In genomic region chr5:179270581-179271300, GRCh38 we compare ENCODE assay signal across 11 cellular contexts.
DNase-seq lines count a peak whose midpoint lies in the region; ATAC-seq and TF ChIP-seq lines count a peak whose summit lies in the region.
"Had no signal": no experiment of that assay in that cellular context is flagged by ENCODE, and none has a peak within 500 bp of the region (broad histone marks: within the 10 kb centered on the region; RNA-seq: fewer than 3 reads in every experiment).

No MANE protein-coding gene starts in this region.

- H3K9me3 ChIP-seq in MG63, result no peaks in the 10 kb centered on the region
- H3K9me3 ChIP-seq in mesenchymal stem cell (ENCODE audit: control insufficient read depth, low read length), result no peaks in the 10 kb centered on the region
- H3K9me3 ChIP-seq in tibial nerve, result no peaks in the 10 kb centered on the region

- H3K4me2 ChIP-seq in mesenchymal stem cell (ENCODE audit: low read length, poor library complexity, severe bottlenecking), result no peak overlapping the region

- peak overlapping the region; percentile 62 to 71 for H3K4ac ChIP-seq in mesenchymal stem cell (ENCODE audit: low read depth in 1 of 2, low read length in 2 of 2)

- H3K27ac ChIP-seq in mesenchymal stem cell (ENCODE audit: low read length, poor library complexity, severe bottlenecking) (no peak overlapping the region), tibial nerve (peak overlapping the region in 3 of 4 donors; percentile 57 to 78 (median 68))

- intact Hi-C loops in Calu3 (cut with micrococcal nuclease; ENCODE audit: unreplicated experiment), result no loop called here

- BruUV-seq in Calu3 (replicated peaks; lab: Mats Ljungman, UMichigan), result no TSS peak

- H3K18ac ChIP-seq in mesenchymal stem cell (ENCODE audit: low read depth in 1 of 2, low read length in 2 of 2), result peak overlapping the region; percentile 82 to 83

- no peak overlapping the region for H3K27ac Mint-ChIP-seq in endothelial cell (ENCODE audit: unreplicated experiment)
- no peak overlapping the region for H3K27ac Mint-ChIP-seq in Calu3 (ENCODE audit: unreplicated experiment)
- H3K27ac Mint-ChIP-seq: activated naive CD8-positive, alpha-beta T cell treated with anti-CD3 and anti-CD28 coated beads for 36 hours had no signal

- H3K27me3 ChIP-seq in MG63 (no peaks in the 10 kb centered on the region), mesenchymal stem cell (ENCODE audit: control insufficient read depth in 1 of 2, insufficient read depth in 1 of 2, low read length in 2 of 2) (no peaks in the 10 kb centered on the region), tibial nerve (no peaks in the 10 kb centered on the region)

- H3K79me1 ChIP-seq in mesenchymal stem cell (replicated peaks; ENCODE audit: low read length, poor library complexity, severe bottlenecking), result no peaks in the 10 kb centered on the region

- peak overlapping the region in 1 of 2 experiments; percentile 85 for H3K14ac ChIP-seq in mesenchymal stem cell (ENCODE audit: low read length in 2 of 2)

- H2BK15ac ChIP-seq in mesenchymal stem cell (ENCODE audit: low read depth, poor library complexity, severe bottlenecking), result peak overlapping the region; percentile 98

- H3K27me3 Mint-ChIP-seq in endothelial cell (ENCODE audit: unreplicated experiment), result peaks cover 4% of the 10 kb centered on the region
- peaks cover under 1% of the 10 kb centered on the region for H3K27me3 Mint-ChIP-seq in Calu3 (ENCODE audit: unreplicated experiment)
- H3K27me3 Mint-ChIP-seq: activated naive CD8-positive, alpha-beta T cell treated with anti-CD3 and anti-CD28 coated beads for 36 hours had no signal

- H2BK12ac ChIP-seq in mesenchymal stem cell (ENCODE audit: low read length in 2 of 2), result peak overlapping the region; percentile 78 to 83

- TF ChIP-seq EP300 in tibial nerve (IDR thresholded peaks at IDR 0.05), result no peak

- TF ChIP-seq POLR2A in tibial nerve (IDR thresholded peaks at IDR 0.05), result no peak

- no peak overlapping the region for H3K4me3 ChIP-seq in MG63
- peak overlapping the region in 1 of 2 experiments; percentile 33 for H3K4me3 ChIP-seq in mesenchymal stem cell (ENCODE audit: insufficient read depth in 1 of 2, low read depth in 1 of 2, low read length in 2 of 2)
- H3K4me3 ChIP-seq in tibial nerve, result no peak overlapping the region

- peak overlapping the region; percentile 93 for H4K91ac ChIP-seq in mesenchymal stem cell (ENCODE audit: low read length)

- ATAC-seq in HG02840 (IDR thresholded peaks at IDR 0.05; ENCODE audit: low FRiP score, unreplicated experiment), result no peak

- H2AK5ac ChIP-seq in mesenchymal stem cell (ENCODE audit: low read length, severe bottlenecking), result no peak overlapping the region

- H3K36me3 Mint-ChIP-seq in endothelial cell (ENCODE audit: low read depth, unreplicated experiment), result peaks cover 4% of the 10 kb centered on the region
- no peaks in the 10 kb centered on the region for H3K36me3 Mint-ChIP-seq in Calu3 (ENCODE audit: insufficient read depth, unreplicated experiment)
- H3K36me3 Mint-ChIP-seq: activated naive CD8-positive, alpha-beta T cell treated with anti-CD3 and anti-CD28 coated beads for 36 hours had no signal

- DNase-seq in MG63, result peak; percentile 87
- peak; percentile 62 for DNase-seq in fibroblast of gingiva (ENCODE audit: low read depth)
- DNase-seq in mesenchymal stem cell, result no peak
- peak in 1 of 2 donors; percentile 16 for DNase-seq in tibial nerve (ENCODE audit: low spot score in 2 of 2)
- no peak for DNase-seq in endothelial cell (ENCODE audit: low spot score)
- no peak for DNase-seq in Calu3
- no peak for DNase-seq in DMS79 (lab: John Stamatoyannopoulos, UW)
- DNase-seq: activated naive CD8-positive, alpha-beta T cell treated with anti-CD3 and anti-CD28 coated beads for 36 hours; effector CD8-positive, alpha-beta T cell; NCI-H1417 treated with DMSO at 0.1 percent for 48 hours had no signal

- H2AFZ ChIP-seq in mesenchymal stem cell (ENCODE audit: low read depth, low read length), result no peak overlapping the region

- peak overlapping the region; percentile 78 for H3K9ac ChIP-seq in mesenchymal stem cell (ENCODE audit: low read length)

- peak overlapping the region; percentile 33 for H4K8ac ChIP-seq in mesenchymal stem cell (ENCODE audit: low read length)

- H2BK120ac ChIP-seq in mesenchymal stem cell (ENCODE audit: low read depth, low read length), result peak overlapping the region; percentile 77

- H2BK5ac ChIP-seq in mesenchymal stem cell (ENCODE audit: low read depth, low read length, poor library complexity, severe bottlenecking), result no peak overlapping the region

- H3K36me3 ChIP-seq in MG63, result peaks cover 69% of the 10 kb centered on the region
- peaks cover 0 to 14% of the 10 kb centered on the region in 2 experiments for H3K36me3 ChIP-seq in mesenchymal stem cell (ENCODE audit: control insufficient read depth in 1 of 2, insufficient read depth in 2 of 2, low read depth in 1 of 2, low read length in 2 of 2)
- H3K36me3 ChIP-seq in tibial nerve, result no peaks in the 10 kb centered on the region

- H3K4me1 Mint-ChIP-seq in endothelial cell (ENCODE audit: unreplicated experiment), result peaks cover 9% of the 10 kb centered on the region
- no peaks in the 10 kb centered on the region for H3K4me1 Mint-ChIP-seq in Calu3 (ENCODE audit: low read depth, unreplicated experiment)
- H3K4me1 Mint-ChIP-seq: activated naive CD8-positive, alpha-beta T cell treated with anti-CD3 and anti-CD28 coated beads for 36 hours had no signal

- H3K4me3 Mint-ChIP-seq in endothelial cell (ENCODE audit: unreplicated experiment) (no peak overlapping the region), Calu3 (ENCODE audit: low read depth, unreplicated experiment) (no peak overlapping the region)
- H3K4me3 Mint-ChIP-seq: activated naive CD8-positive, alpha-beta T cell treated with anti-CD3 and anti-CD28 coated beads for 36 hours had no signal

- H3K9me3 Mint-ChIP-seq in endothelial cell (ENCODE audit: unreplicated experiment) (no peaks in the 10 kb centered on the region), Calu3 (ENCODE audit: low read depth, unreplicated experiment) (peaks cover 7% of the 10 kb centered on the region)
- H3K9me3 Mint-ChIP-seq: activated naive CD8-positive, alpha-beta T cell treated with anti-CD3 and anti-CD28 coated beads for 36 hours had no signal

- 91% methylated on average over 11 of the region's 12 CpGs for WGBS in mesenchymal stem cell
- 62 to 68% methylated on average over 7 to 9 of the region's 12 CpGs for WGBS in tibial nerve, 2 donors

- no peak overlapping the region for H3K23ac ChIP-seq in mesenchymal stem cell (ENCODE audit: low read length in 2 of 2)

- H3K4me1 ChIP-seq in mesenchymal stem cell (ENCODE audit: control insufficient read depth, insufficient read depth, low read depth, low read length) (peaks cover 20% of the 10 kb centered on the region), tibial nerve (peaks cover 0 to 97% (median 61%) of the 10 kb centered on the region in 4 donors)

- TF ChIP-seq CTCF in tibial nerve (IDR thresholded peaks at IDR 0.05), result no peak
- no peak for TF ChIP-seq CTCF in endothelial cell (IDR thresholded peaks at IDR 0.05; ENCODE audit: unreplicated experiment)
- no peak for TF ChIP-seq CTCF in Calu3 (IDR thresholded peaks at IDR 0.05; ENCODE audit: unreplicated experiment)

- CTCF ChIA-PET in Calu3 (lab: Charles Lee), result no interaction called here

Comparison
In these comparisons a context has a peak if more than half of its experiments do, and no peak if none do; other contexts are left out.
1. DNase-seq: peak in MG63 (single experiment) and fibroblast of gingiva (single experiment); none in mesenchymal stem cell (single experiment), endothelial cell (single experiment), Calu3 (single experiment) and DMS79 (single experiment).